Comparison of ENCODE assay signal across 29 cellular contexts in the genomic region with DNA sequence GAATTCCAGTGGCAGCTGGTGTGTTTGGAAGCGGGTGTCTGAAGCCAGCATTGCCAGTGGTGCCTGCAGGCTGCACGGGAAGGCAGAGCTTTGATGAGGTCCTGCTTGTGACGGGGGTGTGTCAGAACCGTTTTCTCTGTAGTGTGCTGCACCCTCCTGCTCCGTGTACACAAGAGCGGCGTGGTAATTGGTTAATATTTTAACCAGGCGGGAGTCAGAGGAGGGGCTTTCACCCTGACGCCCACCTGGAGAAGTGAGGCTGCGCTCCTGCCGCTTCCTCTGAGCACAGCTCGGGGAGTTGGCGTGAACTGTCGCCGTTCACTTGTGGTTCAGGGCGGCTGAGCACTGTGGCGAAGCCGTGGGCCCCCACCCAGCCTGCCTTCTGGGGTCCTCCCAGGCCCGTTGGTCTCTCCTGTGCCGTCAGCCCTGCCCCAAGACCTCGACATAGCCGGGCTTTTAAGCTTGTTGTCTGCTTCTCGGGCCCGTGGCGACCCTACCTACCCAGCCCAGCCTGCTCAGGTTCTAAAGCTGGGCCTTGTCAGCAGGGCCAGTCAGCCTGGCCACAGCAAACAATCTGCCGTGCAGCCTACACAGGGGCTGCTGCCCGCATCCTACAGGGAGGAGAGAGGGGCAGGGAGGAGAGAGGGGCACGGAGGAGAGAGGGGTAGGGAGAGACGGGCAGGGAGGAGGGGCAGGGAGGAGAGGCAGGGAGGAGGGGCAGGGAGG. TPM values are rescaled to one million over a fixed set of nuclear protein-coding genes. Genes with fewer than 3 reads are reported as not detected.
DNase-seq lines count a peak whose midpoint lies in the region; ATAC-seq, FAIRE-seq and TF ChIP-seq lines count a peak whose summit lies in the region.
"Had no signal": no experiment of that assay in that cellular context is flagged by ENCODE, and none has a peak within 500 bp of the region (broad histone marks: within the 10 kb centered on the region; RNA-seq: fewer than 3 reads in every experiment).

No MANE protein-coding gene starts in this region.

- peak overlapping the region; percentile 63 for H3K4me2 ChIP-seq in HepG2 (ENCODE audit: low read depth, low read length)
- H3K4me2 ChIP-seq: neural progenitor cell had no signal

- 16% methylated on average over 17 of the region's 29 CpGs for WGBS in HepG2 (ENCODE audit: low lambda C conversion rate)
- WGBS in right lobe of liver (ENCODE audit: insufficient coverage, low coverage, low lambda C conversion rate, missing lambda C conversion rate): 83% methylated on average over 9 of the region's 29 CpGs

- no peaks in the 10 kb centered on the region for H4K20me1 ChIP-seq in HepG2 (ENCODE audit: insufficient read depth, low read length)

- peaks cover 10% of the 10 kb centered on the region for H3K4me1 Mint-ChIP-seq in nephron
- H3K4me1 Mint-ChIP-seq: activated CD4-positive, alpha-beta T cell treated with anti-CD3 and anti-CD28 coated beads, Interleukin-2, amount 10 ng/mL, durations not matched to agents 24 days and 14 days; activated CD8-positive, alpha-beta memory T cell treated with anti-CD3 and anti-CD28 coated beads, Interleukin-2, amount 10 ng/mL, durations not matched to agents 7 days and 5 days; activated naive CD8-positive, alpha-beta T cell treated with anti-CD3 and anti-CD28 coated beads for 36 hours; mesothelial cell of epicardium had no signal

- H3K36me3 ChIP-seq in HepG2 (replicated peaks in 1 of 2; ENCODE audit: control insufficient read depth in 1 of 2, insufficient read depth in 2 of 2, low read length in 2 of 2) (no peaks in the 10 kb centered on the region), right lobe of liver (no peaks in the 10 kb centered on the region)
- H3K36me3 ChIP-seq: neural progenitor cell had no signal

- H3K4me3 ChIP-seq in HepG2 (replicated peaks in 1 of 3; ENCODE audit: insufficient read depth in 1 of 3, low read depth in 2 of 3, low read length in 3 of 3): peak overlapping the region in 1 of 3 experiments; percentile 54; a peak in 1 of 6 replicates
- no peak overlapping the region for H3K4me3 ChIP-seq in right lobe of liver
- H3K4me3 ChIP-seq: body of pancreas, left ventricle myocardium inferior, neural progenitor cell had no signal

- no peak for TF ChIP-seq RAD21 in HepG2 (CRISPR knock-in tag; IDR thresholded peaks at IDR 0.05)

- H3K4me1 ChIP-seq in HepG2 (ENCODE audit: insufficient read depth, low read length): peaks cover 12% of the 10 kb centered on the region
- H3K4me1 ChIP-seq in right lobe of liver: no peaks in the 10 kb centered on the region
- H3K4me1 ChIP-seq: left ventricle myocardium inferior, neural progenitor cell had no signal

- H3K79me2 ChIP-seq in HepG2 (ENCODE audit: insufficient read depth, low read length): no peaks in the 10 kb centered on the region

- H3K27ac Mint-ChIP-seq in nephron: peak overlapping the region in 2 of 3 experiments; percentile 59 to 71
- H3K27ac Mint-ChIP-seq: activated CD4-positive, alpha-beta T cell treated with anti-CD3 and anti-CD28 coated beads, Interleukin-2, amount 10 ng/mL, durations not matched to agents 24 days and 14 days; activated CD8-positive, alpha-beta memory T cell treated with anti-CD3 and anti-CD28 coated beads, Interleukin-2, amount 10 ng/mL, durations not matched to agents 7 days and 5 days; activated naive CD8-positive, alpha-beta T cell treated with anti-CD3 and anti-CD28 coated beads for 36 hours; activated T-helper 1 cell treated with anti-CD3 and anti-CD28 coated beads, Interleukin-12 subunit alpha, Interleukin-12 subunit beta, Interleukin-2, Interleukin-4 antibody, amounts not matched to agents 30 ng/mL and 10 ng/mL and 1 ng/mL, durations not matched to agents 14 hours and 24 hours and 36 hours; mesothelial cell of epicardium; stimulated activated naive CD8-positive, alpha-beta T cell treated with anti-CD3 and anti-CD28 coated beads, Interleukin-15, Interleukin-2, amounts not matched to agents 100 ng/mL and 50 ng/mL, for 24 hours had no signal

- no peak overlapping the region for H3K27ac ChIP-seq in HepG2 (ENCODE audit: extremely low read length, insufficient read depth, low read length)
- H3K27ac ChIP-seq in right lobe of liver: no peak overlapping the region
- H3K27ac ChIP-seq: C4-2B, left ventricle myocardium inferior, neural progenitor cell had no signal

- DNase-seq in HepG2 (ENCODE audit: low spot score): peak; percentile 56
- no peak for DNase-seq in right lobe of liver
- peak; percentile 29 for DNase-seq in astrocyte of the hippocampus (ENCODE audit: low read depth, low spot score)
- DNase-seq in left cardiac atrium: no peak
- no peak for DNase-seq in AG20443 (ENCODE audit: low spot score)
- no peak for DNase-seq in dermis blood vessel endothelial cell
- DNase-seq: activated CD4-positive, alpha-beta T cell treated with anti-CD3 and anti-CD28 coated beads, Interleukin-2, amount 10 ng/mL, durations not matched to agents 24 days and 14 days; activated CD8-positive, alpha-beta memory T cell treated with anti-CD3 and anti-CD28 coated beads, Interleukin-2, amount 10 ng/mL, durations not matched to agents 7 days and 5 days; activated naive CD8-positive, alpha-beta T cell treated with anti-CD3 and anti-CD28 coated beads for 36 hours; GDM1; glutamatergic neuron; left ventricle myocardium inferior; NCI-H2081; NCI-H524 treated with DMSO at 0.1 percent for 48 hours; stimulated activated CD4-positive, alpha-beta T cell treated with anti-CD3 and anti-CD28 coated beads, Interleukin-4, amount 100 ng/mL, for 1 hour had no signal

- H3K4me3 Mint-ChIP-seq in nephron: no peak overlapping the region
- H3K4me3 Mint-ChIP-seq: activated CD4-positive, alpha-beta T cell treated with anti-CD3 and anti-CD28 coated beads, Interleukin-2, amount 10 ng/mL, durations not matched to agents 24 days and 14 days; activated CD8-positive, alpha-beta memory T cell treated with anti-CD3 and anti-CD28 coated beads, Interleukin-2, amount 10 ng/mL, durations not matched to agents 7 days and 5 days; activated naive CD8-positive, alpha-beta T cell treated with anti-CD3 and anti-CD28 coated beads for 36 hours; activated T-helper 1 cell treated with anti-CD3 and anti-CD28 coated beads, Interleukin-12 subunit alpha, Interleukin-12 subunit beta, Interleukin-2, Interleukin-4 antibody, amounts not matched to agents 30 ng/mL and 10 ng/mL and 1 ng/mL, durations not matched to agents 14 hours and 24 hours and 36 hours; mesothelial cell of epicardium; neural progenitor cell; stimulated activated naive CD8-positive, alpha-beta T cell treated with anti-CD3 and anti-CD28 coated beads, Interleukin-15, Interleukin-2, amounts not matched to agents 100 ng/mL and 50 ng/mL, for 24 hours had no signal

- H3K9me3 ChIP-seq in HepG2 (ENCODE audit: low read length) (no peaks in the 10 kb centered on the region), right lobe of liver (no peaks in the 10 kb centered on the region)
- H3K9me3 ChIP-seq: body of pancreas, left ventricle myocardium inferior had no signal

- no peaks in the 10 kb centered on the region for H3K27me3 ChIP-seq in HepG2 (ENCODE audit: control insufficient read depth in 1 of 2, insufficient read depth in 2 of 2, low read length in 2 of 2)
- no peaks in the 10 kb centered on the region for H3K27me3 ChIP-seq in right lobe of liver
- H3K27me3 ChIP-seq: body of pancreas, neural progenitor cell had no signal

- no peaks in the 10 kb centered on the region for H3K27me3 Mint-ChIP-seq in nephron (ENCODE audit: low read depth)
- H3K27me3 Mint-ChIP-seq: activated CD4-positive, alpha-beta T cell treated with anti-CD3 and anti-CD28 coated beads, Interleukin-2, amount 10 ng/mL, durations not matched to agents 24 days and 14 days; activated CD8-positive, alpha-beta memory T cell treated with anti-CD3 and anti-CD28 coated beads, Interleukin-2, amount 10 ng/mL, durations not matched to agents 7 days and 5 days; activated naive CD8-positive, alpha-beta T cell treated with anti-CD3 and anti-CD28 coated beads for 36 hours; stimulated activated naive CD8-positive, alpha-beta T cell treated with anti-CD3 and anti-CD28 coated beads, Interleukin-15, Interleukin-2, amounts not matched to agents 100 ng/mL and 50 ng/mL, for 24 hours had no signal

- no peaks in the 10 kb centered on the region for H3K9me3 Mint-ChIP-seq in nephron
- H3K9me3 Mint-ChIP-seq: activated CD4-positive, alpha-beta T cell treated with anti-CD3 and anti-CD28 coated beads, Interleukin-2, amount 10 ng/mL, durations not matched to agents 24 days and 14 days; activated naive CD8-positive, alpha-beta T cell treated with anti-CD3 and anti-CD28 coated beads for 36 hours; activated T-helper 1 cell treated with anti-CD3 and anti-CD28 coated beads, Interleukin-12 subunit alpha, Interleukin-12 subunit beta, Interleukin-2, Interleukin-4 antibody, amounts not matched to agents 30 ng/mL and 10 ng/mL and 1 ng/mL, durations not matched to agents 14 hours and 24 hours and 36 hours; mesothelial cell of epicardium; stimulated activated naive CD8-positive, alpha-beta T cell treated with anti-CD3 and anti-CD28 coated beads, Interleukin-15, Interleukin-2, amounts not matched to agents 100 ng/mL and 50 ng/mL, for 24 hours had no signal

- no peak overlapping the region for H2AFZ ChIP-seq in HepG2 (ENCODE audit: low read length)
- H2AFZ ChIP-seq: neural progenitor cell had no signal

- TF ChIP-seq EP300 in HepG2 (IDR thresholded peaks at IDR 0.05; ENCODE audit: low read depth in 2 of 2, low read length in 2 of 2): no peak
- TF ChIP-seq EP300 in HepG2 (CRISPR knock-in tag; IDR thresholded peaks at IDR 0.05; ENCODE audit: borderline replicate concordance): no peak

- TF ChIP-seq POLR2A in HepG2 (IDR thresholded peaks at IDR 0.05; ENCODE audit: insufficient read depth in 1 of 2, low read depth in 2 of 2, low read length in 2 of 2) (no peak), right lobe of liver (IDR thresholded peaks at IDR 0.05) (no peak)

- POLR2A ChIA-PET in HepG2 (lab: Yijun Ruan, JAX): no interaction called here

- peaks cover 26% of the 10 kb centered on the region for H3K36me3 Mint-ChIP-seq in nephron (ENCODE audit: low read depth)

- TF ChIP-seq CTCF in HepG2 (CRISPR knock-in tag; IDR thresholded peaks at IDR 0.05): no peak
- no peak for TF ChIP-seq CTCF in right lobe of liver (IDR thresholded peaks at IDR 0.05)
- no peak for TF ChIP-seq CTCF in nephron (IDR thresholded peaks at IDR 0.05; ENCODE audit: unreplicated experiment in 3 of 3)

- H3K9ac ChIP-seq in HepG2 (ENCODE audit: insufficient read depth, low read depth, low read length): peak overlapping the region; percentile 5; the same call in 1 of the 2 replicates
- H3K9ac ChIP-seq: neural progenitor cell had no signal

- BruUV-seq in HepG2 (replicated peaks; lab: Mats Ljungman, UMichigan): no TSS peak

- CTCF ChIA-PET in HepG2 (lab: Yijun Ruan, JAX; ENCODE audit: low intra/inter-chr PET ratio, low total read pairs): no interaction called here

- FAIRE-seq in HepG2 (lab: Jason Lieb, UNC): no peak
- FAIRE-seq: endometrium had no signal

- intact Hi-C loops in HepG2 (cut with micrococcal nuclease; ENCODE audit: unreplicated experiment) (no loop called here), right lobe of liver (cut with DNase I) (no loop called here), left cardiac atrium (cut with DNase I) (no loop called here)

- in situ Hi-C loops in HepG2 (cut with HindIII; ENCODE audit: extremely low pct_ligation_motif_present, low pct_unique_long_range_greater_than_20kb): no loop called here

- peak; percentile 74 for ATAC-seq in HepG2
- no peak for ATAC-seq in right lobe of liver
- no peak for ATAC-seq in left cardiac atrium
- no peak for ATAC-seq in GM19324 (IDR thresholded peaks at IDR 0.05; ENCODE audit: low FRiP score, unreplicated experiment)
- ATAC-seq: activated CD8-positive, alpha-beta memory T cell treated with anti-CD3 and anti-CD28 coated beads, Interleukin-2, amount 10 ng/mL, durations not matched to agents 7 days and 5 days; Right ventricle myocardium inferior had no signal

RNA-seq across cellular contexts. Expression of a gene that starts 11.6 kb away (rescaled TPM):
- total RNA-seq in HepG2 (2016; rRNA removed; fragmentation: Illumina TruSeq; extraction: Trizol) (not detected in 2 replicates), right lobe of liver (not detected), left cardiac atrium (not detected), dermis blood vessel endothelial cell (not detected in 2 replicates)
- total RNA-seq in HepG2 (2016; cell fraction: cytosol; rRNA removed; fragmentation: Illumina TruSeq; extraction: Trizol; ENCODE audit: low read depth): not detected in 2 replicates
- not detected in 2 replicates for total RNA-seq in HepG2 (2016; cell fraction: insoluble cytoplasmic fraction; rRNA removed; fragmentation: Illumina TruSeq; extraction: Trizol)
- total RNA-seq in HepG2 (2016; cell fraction: membrane; rRNA removed; fragmentation: Illumina TruSeq; extraction: Trizol): not detected in 2 replicates
- total RNA-seq in HepG2 (2016; cell fraction: nucleus; rRNA removed; fragmentation: Illumina TruSeq; extraction: Trizol): not detected in 2 replicates
- not detected in 2 replicates for polyA plus RNA-seq in HepG2 (2011; rRNA removed)
- polyA plus RNA-seq in HepG2 (2011; cell fraction: cytosol; rRNA removed): not detected in 2 replicates
- polyA plus RNA-seq in HepG2 (2011; cell fraction: nucleus; rRNA removed): not detected in 2 replicates
- 0.52 and 1.5 TPM in 2 replicates for polyA plus RNA-seq in HepG2 (2012)
- not detected in 2 replicates for polyA plus RNA-seq in HepG2 (2016; cell fraction: cytosol; fragmentation: Illumina TruSeq; extraction: Trizol; ENCODE audit: low read depth)
- polyA plus RNA-seq in HepG2 (2016; cell fraction: insoluble cytoplasmic fraction; fragmentation: Illumina TruSeq; extraction: Trizol; ENCODE audit: low read depth): not detected in 2 replicates
- polyA plus RNA-seq in HepG2 (2016; cell fraction: membrane; fragmentation: Illumina TruSeq; extraction: Trizol; ENCODE audit: low read depth): not detected in 2 replicates
- polyA plus RNA-seq in HepG2 (2016; cell fraction: nucleus; fragmentation: Illumina TruSeq; extraction: Trizol; ENCODE audit: insufficient read depth, low read depth): not detected in 2 replicates
- polyA minus RNA-seq in HepG2 (2011; rRNA and poly(A)+ RNA removed; ENCODE audit: low replicate concordance): not detected in 2 replicates
- polyA minus RNA-seq in HepG2 (2011; cell fraction: cytosol; rRNA and poly(A)+ RNA removed): not detected in 2 replicates
- polyA minus RNA-seq in HepG2 (2011; cell fraction: nucleus; rRNA and poly(A)+ RNA removed): not detected in 2 replicates
- total RNA-seq: A673; activated CD4-positive, alpha-beta T cell treated with anti-CD3 and anti-CD28 coated beads, Interleukin-2, amount 10 ng/mL, durations not matched to agents 24 days and 14 days; activated CD8-positive, alpha-beta memory T cell treated with anti-CD3 and anti-CD28 coated beads, Interleukin-2, amount 10 ng/mL, durations not matched to agents 7 days and 5 days; activated naive CD8-positive, alpha-beta T cell treated with anti-CD3 and anti-CD28 coated beads for 36 hours; activated T-helper 1 cell treated with anti-CD3 and anti-CD28 coated beads, Interleukin-12 subunit alpha, Interleukin-12 subunit beta, Interleukin-2, Interleukin-4 antibody, amounts not matched to agents 30 ng/mL and 10 ng/mL and 1 ng/mL, durations not matched to agents 14 hours and 24 hours and 36 hours; HT-29; left ventricle myocardium inferior; mesothelial cell of epicardium; pulmonary artery endothelial cell; Right ventricle myocardium inferior; urinary bladder had no signal

Comparison
In these comparisons a context has a peak if more than half of its experiments do, and no peak if none do; other contexts are left out.
1. DNase-seq: peak in HepG2 (single experiment) and astrocyte of the hippocampus (single experiment); none in right lobe of liver (0 of 3), left cardiac atrium (single experiment), AG20443 (single experiment) and dermis blood vessel endothelial cell (single experiment).